In the genomic region with DNA sequence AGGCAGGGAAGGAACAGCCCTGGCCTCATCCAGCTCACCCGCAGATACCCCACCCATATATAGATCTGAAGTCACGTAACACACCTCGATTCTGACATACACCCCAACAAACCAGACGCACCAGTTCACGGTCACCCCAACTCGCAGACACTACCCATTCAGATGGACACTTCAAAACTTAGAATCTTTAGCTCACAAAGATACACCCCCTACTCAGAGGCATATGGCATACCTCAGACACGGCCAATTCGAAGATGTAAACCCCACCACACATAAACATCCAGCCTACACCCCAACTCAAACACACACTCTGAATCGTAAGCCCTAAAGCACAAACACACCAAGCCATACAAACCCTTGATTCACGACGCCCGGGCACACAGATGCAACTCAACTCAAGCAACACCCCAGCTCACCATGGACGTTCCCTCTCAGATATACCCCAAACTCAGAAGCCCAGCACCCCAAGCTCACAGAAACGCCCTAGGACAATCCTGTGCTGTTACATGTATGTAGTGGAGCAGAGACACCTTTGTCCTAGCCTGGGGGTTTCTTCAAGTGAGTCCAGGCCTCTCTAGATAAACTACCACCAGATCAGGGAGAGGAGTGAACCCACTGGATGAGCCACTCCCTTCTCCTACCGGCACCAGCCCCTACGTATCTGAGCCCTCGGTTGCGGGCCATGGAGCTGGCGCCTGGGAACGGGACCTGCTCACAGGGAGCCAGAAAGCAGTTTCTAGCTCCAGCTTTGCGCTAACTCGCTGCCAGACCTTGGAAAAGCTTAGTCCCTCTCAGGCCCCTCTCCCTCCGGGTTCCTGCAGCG, we compare ENCODE assay signal across 1 cellular context.
TF ChIP-seq lines count a peak whose summit lies in the region.

No MANE protein-coding gene starts in this region.

TF ChIP-seq in HepG2, 621 proteins besides CTCF, POLR2A, EP300 and RAD21:
- no peak for TF ChIP-seq SPEN (CRISPR knock-in tag; IDR thresholded peaks at IDR 0.05; ENCODE audit: low read depth)
- no peak for TF ChIP-seq ZNF274 (CRISPR knock-in tag; IDR thresholded peaks at IDR 0.05)
- TF ChIP-seq MYPOP (CRISPR knock-in tag; IDR thresholded peaks at IDR 0.05), result 0 out of 2 replicates have a peak, but pooled peaks have one; percentile 0
- peak; percentile 53; the same call in 1 of the 2 replicates for TF ChIP-seq EZH2 (conservative IDR thresholded peaks at IDR 0.05; ENCODE audit: low read depth, low read length)
